8 cellular contexts compared by ENCODE assay signal in genomic region chr1:54407957-54408700, GRCh38.
A peak's percentile ranks its signal among the peaks of the same experiment; 100 is the strongest.
DNase-seq lines count a peak whose midpoint lies in the region; ATAC-seq and TF ChIP-seq lines count a peak whose summit lies in the region.

No MANE protein-coding gene starts in this region.

- H3K27me3 ChIP-seq in neuron (ENCODE audit: insufficient read depth, low read length), result no peaks in the 10 kb centered on the region

- TF ChIP-seq POLR2A in erythroblast (IDR thresholded peaks at IDR 0.05; ENCODE audit: low read length), result no peak

- no peaks in the 10 kb centered on the region for H3K9me3 Mint-ChIP-seq in activated naive CD4-positive, alpha-beta T cell treated with anti-CD3 and anti-CD28 coated beads, Interleukin-2, amount 50 U/mL, for 24 hours

- DNase-seq in activated naive CD4-positive, alpha-beta T cell (lab: John Stamatoyannopoulos, UW), result no peak
- DNase-seq in erythroblast (lab: John Stamatoyannopoulos, UW) (peak; percentile 68 to 80), NCI-H1436 (lab: John Stamatoyannopoulos, UW) (no peak)

- H3K36me3 ChIP-seq in neuron (ENCODE audit: insufficient read depth, low read length), result peaks cover 14% of the 10 kb centered on the region

- peak overlapping the region; percentile 90 for H3K4me3 Mint-ChIP-seq in activated naive CD4-positive, alpha-beta T cell treated with anti-CD3 and anti-CD28 coated beads, Interleukin-2, amount 50 U/mL, for 24 hours

- H3K4me3 ChIP-seq in neuron (ENCODE audit: low read length), result peak overlapping the region; percentile 74

- no peaks in the 10 kb centered on the region for H3K9me3 ChIP-seq in neuron (ENCODE audit: low read length)

- no peaks in the 10 kb centered on the region for H3K27me3 Mint-ChIP-seq in activated naive CD4-positive, alpha-beta T cell treated with anti-CD3 and anti-CD28 coated beads, Interleukin-2, amount 50 U/mL, for 24 hours

- H2AFZ ChIP-seq in neuron (ENCODE audit: low read depth, low read length), result peak overlapping the region; percentile 62

- peaks cover 32% of the 10 kb centered on the region for H3K4me1 ChIP-seq in neuron (ENCODE audit: insufficient read depth, low read length)

- H3K36me3 Mint-ChIP-seq in activated naive CD4-positive, alpha-beta T cell treated with anti-CD3 and anti-CD28 coated beads, Interleukin-2, amount 50 U/mL, for 24 hours, result peaks cover 5% of the 10 kb centered on the region

- ATAC-seq in SK-N-SH treated with all-trans-retinoic acid at 6 μM for 48 hours (peak; percentile 60), HG02759 (IDR thresholded peaks at IDR 0.05; ENCODE audit: unreplicated experiment) (no peak), GM18873 (IDR thresholded peaks at IDR 0.05; ENCODE audit: low FRiP score, unreplicated experiment) (no peak)

- H3K4me1 Mint-ChIP-seq in activated naive CD4-positive, alpha-beta T cell treated with anti-CD3 and anti-CD28 coated beads, Interleukin-2, amount 50 U/mL, for 24 hours, result peaks cover 62% of the 10 kb centered on the region

- peak overlapping the region; percentile 94 for H3K27ac Mint-ChIP-seq in activated naive CD4-positive, alpha-beta T cell treated with anti-CD3 and anti-CD28 coated beads, Interleukin-2, amount 50 U/mL, for 24 hours

TF ChIP-seq in SK-N-SH treated with all-trans-retinoic acid at 6 μM for 48 hours, 23 proteins besides CTCF, POLR2A, EP300 and RAD21:
- TF ChIP-seq, protein P1, sequence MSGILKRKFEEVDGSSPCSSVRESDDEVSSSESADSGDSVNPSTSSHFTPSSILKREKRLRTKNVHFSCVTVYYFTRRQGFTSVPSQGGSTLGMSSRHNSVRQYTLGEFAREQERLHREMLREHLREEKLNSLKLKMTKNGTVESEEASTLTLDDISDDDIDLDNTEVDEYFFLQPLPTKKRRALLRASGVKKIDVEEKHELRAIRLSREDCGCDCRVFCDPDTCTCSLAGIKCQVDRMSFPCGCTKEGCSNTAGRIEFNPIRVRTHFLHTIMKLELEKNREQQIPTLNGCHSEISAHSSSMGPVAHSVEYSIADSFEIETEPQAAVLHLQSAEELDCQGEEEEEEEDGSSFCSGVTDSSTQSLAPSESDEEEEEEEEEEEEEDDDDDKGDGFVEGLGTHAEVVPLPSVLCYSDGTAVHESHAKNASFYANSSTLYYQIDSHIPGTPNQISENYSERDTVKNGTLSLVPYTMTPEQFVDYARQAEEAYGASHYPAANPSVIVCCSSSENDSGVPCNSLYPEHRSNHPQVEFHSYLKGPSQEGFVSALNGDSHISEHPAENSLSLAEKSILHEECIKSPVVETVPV (CRISPR knock-in tag; IDR thresholded peaks at IDR 0.05), result no peak
- TF ChIP-seq ZC3H10 (CRISPR knock-in tag; IDR thresholded peaks at IDR 0.05), result no peak
- no peak for TF ChIP-seq POU6F1 (CRISPR knock-in tag; IDR thresholded peaks at IDR 0.05; ENCODE audit: borderline replicate concordance, low read depth)
- no peak for TF ChIP-seq ISL1 (CRISPR knock-in tag; IDR thresholded peaks at IDR 0.05)
- TF ChIP-seq TSHZ2 (CRISPR knock-in tag; IDR thresholded peaks at IDR 0.05), result no peak
- no peak for TF ChIP-seq ZNF565 (CRISPR knock-in tag; conservative IDR thresholded peaks at IDR 0.05; ENCODE audit: low read depth)
- TF ChIP-seq ZNF8 (CRISPR knock-in tag; IDR thresholded peaks at IDR 0.05), result no peak
- TF ChIP-seq TOX (CRISPR knock-in tag; IDR thresholded peaks at IDR 0.05; ENCODE audit: borderline replicate concordance), result no peak
- TF ChIP-seq CSDC2 (CRISPR knock-in tag; IDR thresholded peaks at IDR 0.05), result no peak
TF ChIP-seq in SK-N-SH treated with all-trans-retinoic acid at 6 μM for 48 hours: peak in this region for 0.

Comparison
In these comparisons a context has a peak if more than half of its experiments do, and no peak if none do; other contexts are left out.
1. DNase-seq: peak in erythroblast (2 of 2); none in activated naive CD4-positive, alpha-beta T cell (0 of 4) and NCI-H1436 (single experiment).